ENCODE assay signal across 8 cellular contexts in genomic region chr21:42878678-42878992, GRCh38. TPM values are rescaled to one million over a fixed set of nuclear protein-coding genes. Genes with fewer than 3 reads are reported as not detected.
A peak's percentile ranks its signal among the peaks of the same experiment; 100 is the strongest.
DNase-seq lines count a peak whose midpoint lies in the region; ATAC-seq and TF ChIP-seq lines count a peak whose summit lies in the region.

No MANE protein-coding gene starts in this region.

- peak overlapping the region; percentile 89 for H3K4me3 ChIP-seq in HUES48 (ENCODE audit: low read depth, low read length)

- H3K27me3 ChIP-seq in HUES48 (ENCODE audit: control insufficient read depth, insufficient read depth, low read length) = no peaks in the 10 kb centered on the region

- H3K36me3 Mint-ChIP-seq in T-helper 1 cell treated with Interleukin-12 subunit alpha and Interleukin-12 subunit beta and Interleukin-4 antibody, amounts not matched to agents 30 μg/mL and 1 μg/mL, for 36 hours (ENCODE audit: low read depth) = peaks cover 20% of the 10 kb centered on the region
- H3K36me3 Mint-ChIP-seq in chondrocyte (ENCODE audit: low read depth) = peaks cover 6% of the 10 kb centered on the region
- peaks cover 0 to 33% (median 3%) of the 10 kb centered on the region in 3 donors for H3K36me3 Mint-ChIP-seq in naive thymus-derived CD8-positive, alpha-beta T cell

- no peaks in the 10 kb centered on the region for H3K9me3 ChIP-seq in HUES48 (ENCODE audit: control insufficient read depth, insufficient read depth, low read length)

- peak overlapping the region; percentile 89 for H3K4me3 Mint-ChIP-seq in T-helper 1 cell treated with Interleukin-12 subunit alpha and Interleukin-12 subunit beta and Interleukin-4 antibody, amounts not matched to agents 30 μg/mL and 1 μg/mL, for 36 hours
- peak overlapping the region; percentile 97 for H3K4me3 Mint-ChIP-seq in chondrocyte (ENCODE audit: unreplicated experiment)
- H3K4me3 Mint-ChIP-seq in naive thymus-derived CD8-positive, alpha-beta T cell = peak overlapping the region; percentile 90 to 98 (median 94)

- no peak for TF ChIP-seq CTCF in chondrocyte (IDR thresholded peaks at IDR 0.05)

- POLR2A ChIA-PET in naive thymus-derived CD8-positive, alpha-beta T cell (lab: Charles Lee) = interaction anchor here (0.6 to 4.3 kb wide), 2 partner anchors 9 to 14 kb away, joined by 4 to 31 read pairs; partner anchors contain the start of gene NDUFV3

- H3K27ac Mint-ChIP-seq in T-helper 1 cell treated with Interleukin-12 subunit alpha and Interleukin-12 subunit beta and Interleukin-4 antibody, amounts not matched to agents 30 μg/mL and 1 μg/mL, for 36 hours = peak overlapping the region; percentile 97
- H3K27ac Mint-ChIP-seq in chondrocyte (ENCODE audit: unreplicated experiment) = peak overlapping the region; percentile 94
- peak overlapping the region; percentile 92 to 100 (median 99) for H3K27ac Mint-ChIP-seq in naive thymus-derived CD8-positive, alpha-beta T cell

- H3K27me3 Mint-ChIP-seq in T-helper 1 cell treated with Interleukin-12 subunit alpha and Interleukin-12 subunit beta and Interleukin-4 antibody, amounts not matched to agents 30 μg/mL and 1 μg/mL, for 36 hours (ENCODE audit: low read depth) = no peaks in the 10 kb centered on the region
- no peaks in the 10 kb centered on the region for H3K27me3 Mint-ChIP-seq in chondrocyte (ENCODE audit: low read depth)
- H3K27me3 Mint-ChIP-seq in naive thymus-derived CD8-positive, alpha-beta T cell = peaks cover 0 to 2% (median 0%) of the 10 kb centered on the region in 5 donors

- peaks cover 33% of the 10 kb centered on the region for H3K36me3 ChIP-seq in HUES48 (ENCODE audit: control insufficient read depth, insufficient read depth, low read length)

- peaks cover 22% of the 10 kb centered on the region for H3K4me1 Mint-ChIP-seq in T-helper 1 cell treated with Interleukin-12 subunit alpha and Interleukin-12 subunit beta and Interleukin-4 antibody, amounts not matched to agents 30 μg/mL and 1 μg/mL, for 36 hours (ENCODE audit: low read depth)
- H3K4me1 Mint-ChIP-seq in chondrocyte (ENCODE audit: low read depth) = peaks cover 21% of the 10 kb centered on the region
- H3K4me1 Mint-ChIP-seq in naive thymus-derived CD8-positive, alpha-beta T cell = peaks cover 13 to 30% (median 27%) of the 10 kb centered on the region in 4 donors

- H3K9ac ChIP-seq in HUES48 (ENCODE audit: low read depth, low read length) = peak overlapping the region; percentile 98

- DNase-seq in T-helper 1 cell (no peak), chondrocyte (ENCODE audit: low spot score) (no peak), COR-L47 (lab: John Stamatoyannopoulos, UW) (no peak), SW 1271 (lab: John Stamatoyannopoulos, UW) (no peak)
- peak in 2 of 10 donors; percentile 10 to 11 for DNase-seq in naive thymus-derived CD8-positive, alpha-beta T cell

- H3K27ac ChIP-seq in HUES48 (ENCODE audit: low read depth, low read length) = peak overlapping the region; percentile 99

- H3K9me3 Mint-ChIP-seq in T-helper 1 cell treated with Interleukin-12 subunit alpha and Interleukin-12 subunit beta and Interleukin-4 antibody, amounts not matched to agents 30 μg/mL and 1 μg/mL, for 36 hours = no peaks in the 10 kb centered on the region
- H3K9me3 Mint-ChIP-seq in chondrocyte (ENCODE audit: low read depth) = no peaks in the 10 kb centered on the region
- no peaks in the 10 kb centered on the region for H3K9me3 Mint-ChIP-seq in naive thymus-derived CD8-positive, alpha-beta T cell

- H3K4me1 ChIP-seq in HUES48 (ENCODE audit: control insufficient read depth, insufficient read depth, low read length) = peaks cover 5% of the 10 kb centered on the region; the same call in 1 of the 2 replicates

- ATAC-seq in naive thymus-derived CD8-positive, alpha-beta T cell = peak; percentile 1 to 3
- no peak for ATAC-seq in HG03442 (IDR thresholded peaks at IDR 0.05; ENCODE audit: unreplicated experiment)

RNA-seq across cellular contexts. Expression of gene WDR4, which starts 0.7 kb away (rescaled TPM):
- 9.6 to 12.2 TPM (median 11.5 TPM) in 3 replicates for total RNA-seq in chondrocyte
- 10 to 100 TPM; 30.0 to 32.6 TPM for total RNA-seq in naive thymus-derived CD8-positive, alpha-beta T cell
- polyA plus RNA-seq in naive thymus-derived CD8-positive, alpha-beta T cell = 1 to 10 TPM; 6.9 to 9.9 (median 9.3) TPM

RNA-seq across cellular contexts. Expression of gene NDUFV3, which starts 14.5 kb away (rescaled TPM):
- total RNA-seq in chondrocyte = 41.7 to 50.6 TPM (median 42.9 TPM) in 3 replicates
- 10 to 100 TPM; 35.9 to 37.1 TPM for total RNA-seq in naive thymus-derived CD8-positive, alpha-beta T cell
- polyA plus RNA-seq in naive thymus-derived CD8-positive, alpha-beta T cell = 10 to 100 TPM; 10.2 to 27.2 (median 23.0) TPM

RNA-seq across cellular contexts. Expression of gene ERVH48-1, which starts 46.8 kb away (rescaled TPM):
- not detected in 3 replicates for total RNA-seq in chondrocyte
- under 1 TPM; 0.13 to 0.30 TPM for total RNA-seq in naive thymus-derived CD8-positive, alpha-beta T cell
- under 1 TPM in 1 of 3 donors, not detected in 2; 0.10 TPM for polyA plus RNA-seq in naive thymus-derived CD8-positive, alpha-beta T cell
